In genomic region chr9:93390953-93391515, GRCh38 we compare ENCODE assay signal across 18 cellular contexts.
DNase-seq lines count a peak whose midpoint lies in the region; ATAC-seq, FAIRE-seq and TF ChIP-seq lines count a peak whose summit lies in the region.
"Had no signal": no experiment of that assay in that cellular context is flagged by ENCODE, and none has a peak within 500 bp of the region (broad histone marks: within the 10 kb centered on the region; RNA-seq: fewer than 3 reads in every experiment).

No MANE protein-coding gene starts in this region.

- no peaks in the 10 kb centered on the region for H3K79me2 ChIP-seq in HepG2 (ENCODE audit: insufficient read depth, low read length)

- TF ChIP-seq RAD21 in HepG2 (CRISPR knock-in tag; IDR thresholded peaks at IDR 0.05) = no peak

- TF ChIP-seq POLR2A in HepG2 (IDR thresholded peaks at IDR 0.05; ENCODE audit: insufficient read depth in 1 of 2, low read depth in 2 of 2, low read length in 2 of 2) (no peak), right lobe of liver (IDR thresholded peaks at IDR 0.05) (no peak), transverse colon (IDR thresholded peaks at IDR 0.05) (peak; percentile 18)

- no peak overlapping the region for H3K27ac ChIP-seq in HepG2 (ENCODE audit: extremely low read length, insufficient read depth, low read length)
- H3K27ac ChIP-seq in right lobe of liver = no peak overlapping the region
- H3K27ac ChIP-seq in transverse colon = peak overlapping the region; percentile 60 to 80 (median 78)
- H3K27ac ChIP-seq: SK-N-MC had no signal

- in situ Hi-C loops in HepG2 (cut with HindIII; ENCODE audit: extremely low pct_ligation_motif_present, low pct_unique_long_range_greater_than_20kb) (no loop called here), transverse colon (cut with MboI; ENCODE audit: low pct_ligation_motif_present in 1 of 4, low pct_unique_long_range_greater_than_20kb in 1 of 4, low sequenced_read_pairs in 3 of 4) (no loop called here), GM13976 (cut with MboI; ENCODE audit: low sequenced_read_pairs, unreplicated experiment) (no loop called here)

- CTCF ChIA-PET in HepG2 (lab: Yijun Ruan, JAX; ENCODE audit: low intra/inter-chr PET ratio, low total read pairs) = no interaction called here

- no peak for TF ChIP-seq CTCF in HepG2 (CRISPR knock-in tag; IDR thresholded peaks at IDR 0.05)
- no peak for TF ChIP-seq CTCF in right lobe of liver (IDR thresholded peaks at IDR 0.05)
- TF ChIP-seq CTCF in epithelial cell of esophagus (IDR thresholded peaks at IDR 0.05; ENCODE audit: insufficient read depth, low read depth, low read length, missing control alignments) = no peak
- TF ChIP-seq CTCF in transverse colon (IDR thresholded peaks at IDR 0.05) = no peak
- no peak for TF ChIP-seq CTCF in GM13976 (IDR thresholded peaks at IDR 0.05; ENCODE audit: borderline replicate concordance, control extremely low read depth, extremely low read depth, insufficient read depth, missing control alignments)

- peaks cover 13% of the 10 kb centered on the region for H3K4me1 ChIP-seq in HepG2 (ENCODE audit: insufficient read depth, low read length)
- no peaks in the 10 kb centered on the region for H3K4me1 ChIP-seq in right lobe of liver
- H3K4me1 ChIP-seq in transverse colon = peaks cover 0 to 36% (median 20%) of the 10 kb centered on the region in 4 donors

- H3K36me3 ChIP-seq in HepG2 (replicated peaks in 1 of 2; ENCODE audit: control insufficient read depth in 1 of 2, insufficient read depth in 2 of 2, low read length in 2 of 2) (no peaks in the 10 kb centered on the region), right lobe of liver (no peaks in the 10 kb centered on the region), transverse colon (no peaks in the 10 kb centered on the region)

- no peak for FAIRE-seq in HepG2 (lab: Jason Lieb, UNC)
- FAIRE-seq: GM12892 had no signal

- WGBS in HepG2 (ENCODE audit: low lambda C conversion rate) = 8% methylated on average over 9 of the region's 9 CpGs
- WGBS in right lobe of liver (ENCODE audit: insufficient coverage, low coverage, low lambda C conversion rate, missing lambda C conversion rate) = 57% methylated on average over 6 of the region's 9 CpGs
- 46 to 54% methylated on average over 3 to 9 of the region's 9 CpGs for WGBS in transverse colon (ENCODE audit: low coverage in 1 of 2), 2 donors

- no peak overlapping the region for H3K4me3 ChIP-seq in HepG2 (replicated peaks in 1 of 3; ENCODE audit: insufficient read depth in 1 of 3, low read depth in 2 of 3, low read length in 3 of 3)
- H3K4me3 ChIP-seq in right lobe of liver = no peak overlapping the region
- H3K4me3 ChIP-seq in epithelial cell of esophagus (ENCODE audit: low read length) = no peak overlapping the region
- H3K4me3 ChIP-seq in transverse colon = no peak overlapping the region
- H3K4me3 ChIP-seq: SK-N-MC had no signal

- no TSS peak for BruUV-seq in HepG2 (replicated peaks; lab: Mats Ljungman, UMichigan)

- DNase-seq in HepG2 (ENCODE audit: low spot score) (no peak), right lobe of liver (no peak), NCI-H345 (lab: John Stamatoyannopoulos, UW) (peak; percentile 48), epithelial cell of esophagus (ENCODE audit: low read depth) (peak; percentile 25), transverse colon (peak; percentile 38), GM13976 (ENCODE audit: low spot score) (no peak), HT-29 (ENCODE audit: low spot score) (no peak)
- DNase-seq: C1 segment of cervical spinal cord, H7, NCI-H1417 treated with DMSO at 0.1 percent for 48 hours, NCI-H2081 treated with DMSO at 0.1 percent for 48 hours, NCI-H510A treated with DMSO at 0.1 percent for 48 hours, T-cell had no signal

- H2AFZ ChIP-seq in HepG2 (ENCODE audit: low read length) = no peak overlapping the region

- peaks cover 0 to 12% of the 10 kb centered on the region in 2 experiments; a peak in 3 of 5 replicates for H3K27me3 ChIP-seq in HepG2 (ENCODE audit: control insufficient read depth in 1 of 2, insufficient read depth in 2 of 2, low read length in 2 of 2)
- no peaks in the 10 kb centered on the region for H3K27me3 ChIP-seq in right lobe of liver
- H3K27me3 ChIP-seq in transverse colon = no peaks in the 10 kb centered on the region

- H3K4me2 ChIP-seq in HepG2 (ENCODE audit: low read depth, low read length) = peak overlapping the region; percentile 35; the same call in 1 of the 2 replicates

- POLR2A ChIA-PET in HepG2 (lab: Yijun Ruan, JAX) = no interaction called here

- intact Hi-C loops in HepG2 (cut with micrococcal nuclease; ENCODE audit: unreplicated experiment) (no loop called here), right lobe of liver (cut with DNase I) (no loop called here), transverse colon (cut with DNase I; ENCODE audit: low total_unique reads) (no loop called here)

- TF ChIP-seq EP300 in HepG2 (IDR thresholded peaks at IDR 0.05; ENCODE audit: low read depth in 2 of 2, low read length in 2 of 2) (no peak), HepG2 (CRISPR knock-in tag; IDR thresholded peaks at IDR 0.05; ENCODE audit: borderline replicate concordance) (no peak), transverse colon (IDR thresholded peaks at IDR 0.05; ENCODE audit: low read depth) (no peak)

- no peak overlapping the region for H3K9ac ChIP-seq in HepG2 (ENCODE audit: insufficient read depth, low read depth, low read length)

- peak; percentile 46; the same call in 2 of the 3 replicates for ATAC-seq in HepG2
- ATAC-seq in right lobe of liver = no peak
- no peak for ATAC-seq in GM21360 (IDR thresholded peaks at IDR 0.05; ENCODE audit: unreplicated experiment)
- ATAC-seq: Panc1, Right ventricle myocardium inferior, T-cell had no signal

- H3K9me3 ChIP-seq in HepG2 (ENCODE audit: low read length) (no peaks in the 10 kb centered on the region), right lobe of liver (no peaks in the 10 kb centered on the region), transverse colon (no peaks in the 10 kb centered on the region)

- H4K20me1 ChIP-seq in HepG2 (ENCODE audit: insufficient read depth, low read length) = no peaks in the 10 kb centered on the region

TF ChIP-seq in HepG2, 621 proteins besides CTCF, POLR2A, EP300 and RAD21:
- TF ChIP-seq HMG20A (CRISPR knock-in tag; IDR thresholded peaks at IDR 0.05; ENCODE audit: borderline replicate concordance) = no peak
- no peak for TF ChIP-seq RFXAP (CRISPR knock-in tag; IDR thresholded peaks at IDR 0.05; ENCODE audit: borderline replicate concordance)
- TF ChIP-seq ZBTB37 (CRISPR knock-in tag; IDR thresholded peaks at IDR 0.05) = no peak
- no peak for TF ChIP-seq ZGPAT (CRISPR knock-in tag; IDR thresholded peaks at IDR 0.05)

Comparison
In these comparisons a context has a peak if more than half of its experiments do, and no peak if none do; other contexts are left out.
1. DNase-seq: peak in NCI-H345 (single experiment), epithelial cell of esophagus (single experiment) and transverse colon (single experiment); none in HepG2 (single experiment), right lobe of liver (0 of 3), GM13976 (single experiment) and HT-29 (single experiment).
2. H3K27ac ChIP-seq: peak in transverse colon (4 of 4); none in HepG2 (single experiment) and right lobe of liver (0 of 3).